ENCODE assay signal across 1 cellular context in genomic region chr12:79174656-79175055, GRCh38.
TF ChIP-seq lines count a peak whose summit lies in the region.

No MANE protein-coding gene starts in this region.

TF ChIP-seq in GM23338, 12 proteins besides CTCF, POLR2A, EP300 and RAD21 (continued from another document):
- TF ChIP-seq REST (IDR thresholded peaks at IDR 0.05; ENCODE audit: unreplicated experiment) (no peak), EZH2 (IDR thresholded peaks at IDR 0.05; ENCODE audit: low read depth, unreplicated experiment) (no peak), STAT1 (IDR thresholded peaks at IDR 0.05; ENCODE audit: unreplicated experiment) (no peak), ZNF114 (CRISPR knock-in tag; IDR thresholded peaks at IDR 0.05) (no peak), ZNF331 (CRISPR knock-in tag; IDR thresholded peaks at IDR 0.05; ENCODE audit: low read depth) (no peak), NANOG (IDR thresholded peaks at IDR 0.05; ENCODE audit: borderline replicate concordance) (no peak), JUNB (IDR thresholded peaks at IDR 0.05; ENCODE audit: unreplicated experiment) (no peak)
